27 cellular contexts compared by ENCODE assay signal in the genomic region with DNA sequence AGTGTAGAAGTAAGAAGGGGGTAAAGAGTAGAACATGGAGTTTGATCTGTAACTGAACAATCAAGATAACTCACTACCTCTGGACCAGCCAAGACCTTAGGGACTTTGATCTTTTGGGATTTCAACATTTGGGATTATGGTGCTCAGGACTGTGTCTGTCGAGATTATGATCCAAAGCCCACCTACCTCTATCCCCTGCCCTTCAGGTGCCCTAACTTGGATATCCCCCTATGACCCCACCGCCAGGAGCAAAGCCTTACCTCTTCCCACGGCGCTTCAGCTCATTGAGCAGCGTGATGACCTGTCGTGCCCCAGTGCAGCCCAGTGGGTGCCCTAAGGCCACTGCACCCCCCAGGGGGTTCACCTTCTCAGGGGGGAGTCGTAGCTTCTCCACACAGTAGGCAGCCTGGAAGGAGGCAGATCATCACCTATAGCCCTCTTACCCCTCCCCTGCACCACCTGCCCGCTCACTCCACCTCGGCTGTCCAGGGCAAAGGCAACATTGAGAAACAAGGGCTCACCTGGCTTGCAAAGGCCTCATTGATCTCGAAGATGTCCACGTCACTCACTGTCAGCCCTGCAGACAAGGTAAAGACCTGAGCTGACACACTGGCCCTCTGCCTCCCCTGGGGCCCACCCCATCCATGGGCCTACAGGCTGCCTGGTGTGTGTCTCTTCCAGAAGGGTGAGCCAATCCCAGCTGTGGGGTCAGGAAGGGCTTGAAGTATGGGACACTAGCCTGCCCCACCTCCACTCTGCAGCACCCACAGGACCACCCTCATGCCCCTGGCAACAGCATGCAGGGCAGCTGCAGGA. TPM values are rescaled to one million over a fixed set of nuclear protein-coding genes. Genes with fewer than 3 reads are reported as not detected.
DNase-seq lines count a peak whose midpoint lies in the region; ATAC-seq and TF ChIP-seq lines count a peak whose summit lies in the region.
"Had no signal": no experiment of that assay in that cellular context is flagged by ENCODE, and none has a peak within 500 bp of the region (broad histone marks: within the 10 kb centered on the region; RNA-seq: fewer than 3 reads in every experiment).

No MANE protein-coding gene starts in this region.

- H3K23ac ChIP-seq in neuronal stem cell (ENCODE audit: low read depth, low read length, poor library complexity): peak overlapping the region; percentile 63

- peaks cover 55% of the 10 kb centered on the region for H3K36me3 ChIP-seq in CD8-positive, alpha-beta T cell (ENCODE audit: insufficient read depth, low read length)
- peaks cover 80% of the 10 kb centered on the region for H3K36me3 ChIP-seq in endodermal cell (ENCODE audit: control insufficient read depth, insufficient read depth, low read length)
- H3K36me3 ChIP-seq in neuronal stem cell (replicated peaks in 1 of 2; ENCODE audit: control insufficient read depth in 2 of 2, insufficient read depth in 2 of 2, low read length in 2 of 2): peaks cover 56 to 97% of the 10 kb centered on the region in 2 donors
- H3K36me3 ChIP-seq: breast epithelium had no signal

- H3K27me3 Mint-ChIP-seq in CD8-positive, alpha-beta T cell (ENCODE audit: low read depth): no peaks in the 10 kb centered on the region
- H3K27me3 Mint-ChIP-seq in endodermal cell (ENCODE audit: insufficient read depth): no peaks in the 10 kb centered on the region
- H3K27me3 Mint-ChIP-seq: CD4-positive, alpha-beta memory T cell had no signal

- no peak overlapping the region for H3K18ac ChIP-seq in neuronal stem cell (ENCODE audit: low read length)

- H2AFZ ChIP-seq in neuronal stem cell (ENCODE audit: low read length): no peak overlapping the region
- H2AFZ ChIP-seq: parathyroid adenoma had no signal

- DNase-seq in CD8-positive, alpha-beta T cell: peak in 1 of 7 experiments; percentile 40
- DNase-seq in endodermal cell (peak; percentile 16), neuronal stem cell (ENCODE audit: low spot score) (no peak), islet precursor cell (no peak)
- DNase-seq in activated CD4-positive, alpha-beta T cell treated with anti-CD3 and anti-CD28 coated beads, Interleukin-2, amount 50 U/mL, for 48 hours: no peak
- DNase-seq: activated CD4-positive, alpha-beta T cell treated with anti-CD3 and anti-CD28 coated beads for 4 hours; activated naive CD4-positive, alpha-beta T cell treated with Interleukin-2 at 50 U/mL for 16 hours; amygdala; CD4-positive, alpha-beta memory T cell; cortex of kidney; DMS153; natural killer cell; NCI-H1048; NCI-H187; NCI-H526; RPMI8226; T-helper 2 cell; upper lobe of left lung had no signal

- POLR2A ChIA-PET in CD8-positive, alpha-beta T cell (lab: Charles Lee): interaction anchor here (0.9 to 1.1 kb wide), 2 partner anchors 12 to 13 kb away, joined by 4 to 5 read pairs; a partner anchor contains a TSS

- intact Hi-C loops in CD8-positive, alpha-beta T cell (cut with DNase I, micrococcal nuclease): loop anchor here in 1 of 2 experiments (5.0 kb wide), 1 partner anchor 212 kb away; no protein-coding TSS in a partner anchor

- no peak overlapping the region for H3K4me3 Mint-ChIP-seq in CD8-positive, alpha-beta T cell
- H3K4me3 Mint-ChIP-seq in endodermal cell: no peak overlapping the region
- H3K4me3 Mint-ChIP-seq: CD4-positive, alpha-beta memory T cell; mesothelial cell of epicardium; natural killer cell had no signal

- H2AK5ac ChIP-seq in neuronal stem cell (ENCODE audit: low read depth, low read length): no peak overlapping the region

- no peaks in the 10 kb centered on the region for H3K9me3 ChIP-seq in CD8-positive, alpha-beta T cell (ENCODE audit: low read length)
- no peaks in the 10 kb centered on the region for H3K9me3 ChIP-seq in endodermal cell (ENCODE audit: control insufficient read depth, low read length)
- peaks cover 0 to 2% of the 10 kb centered on the region in 2 donors for H3K9me3 ChIP-seq in neuronal stem cell (replicated peaks in 1 of 2; ENCODE audit: control insufficient read depth in 2 of 2, insufficient read depth in 1 of 2, low read depth in 1 of 2, low read length in 2 of 2)
- H3K9me3 ChIP-seq: breast epithelium, upper lobe of left lung had no signal

- H3K4ac ChIP-seq in neuronal stem cell (ENCODE audit: low read length): no peak overlapping the region

- CTCF ChIA-PET in CD8-positive, alpha-beta T cell (lab: Charles Lee): interaction anchor here (1.0 kb wide), 1 partner anchor 150 kb away, joined by 3 read pairs; no protein-coding TSS in a partner anchor

- peak overlapping the region; percentile 31 for H3K14ac ChIP-seq in neuronal stem cell (ENCODE audit: low read length)

- H3K9ac ChIP-seq in endodermal cell (ENCODE audit: extremely low read depth, low read length, poor library complexity, severe bottlenecking) (no peak overlapping the region), neuronal stem cell (ENCODE audit: low read depth, low read length, poor library complexity) (no peak overlapping the region)
- H3K9ac ChIP-seq: parathyroid adenoma had no signal

- no peak for ATAC-seq in CD8-positive, alpha-beta T cell
- ATAC-seq in GM19035 (IDR thresholded peaks at IDR 0.05; ENCODE audit: unreplicated experiment): no peak
- ATAC-seq in GM19452 (IDR thresholded peaks at IDR 0.05; ENCODE audit: unreplicated experiment): no peak
- ATAC-seq: natural killer cell, sciatic nerve had no signal

- H3K4me3 ChIP-seq in CD8-positive, alpha-beta T cell (ENCODE audit: low read depth, low read length): no peak overlapping the region
- no peak overlapping the region for H3K4me3 ChIP-seq in endodermal cell (ENCODE audit: low read length)
- no peak overlapping the region for H3K4me3 ChIP-seq in neuronal stem cell (ENCODE audit: low read length in 2 of 2)
- H3K4me3 ChIP-seq: breast epithelium, SK-N-MC, upper lobe of left lung had no signal

- H3K4me1 ChIP-seq in CD8-positive, alpha-beta T cell (ENCODE audit: insufficient read depth, low read length): no peaks in the 10 kb centered on the region
- H3K4me1 ChIP-seq in endodermal cell (ENCODE audit: control insufficient read depth, insufficient read depth, low read length) (no peaks in the 10 kb centered on the region), neuronal stem cell (ENCODE audit: control insufficient read depth in 2 of 2, insufficient read depth in 1 of 2, low read depth in 1 of 2, low read length in 2 of 2) (no peaks in the 10 kb centered on the region)
- H3K4me1 ChIP-seq: breast epithelium, parathyroid adenoma had no signal

- H2BK5ac ChIP-seq in neuronal stem cell (ENCODE audit: low read length): no peak overlapping the region

- H2BK15ac ChIP-seq in neuronal stem cell (ENCODE audit: low read length): no peak overlapping the region

- peak overlapping the region; percentile 33; the same call in 1 of the 2 replicates for H3K27ac ChIP-seq in C4-2B
- H3K27ac ChIP-seq in CD8-positive, alpha-beta T cell (ENCODE audit: low read depth, low read length): no peak overlapping the region
- no peak overlapping the region for H3K27ac ChIP-seq in endodermal cell (ENCODE audit: low read depth, low read length)
- H3K27ac ChIP-seq in neuronal stem cell (replicated peaks; ENCODE audit: low read length): no peak overlapping the region
- H3K27ac ChIP-seq: breast epithelium, parathyroid adenoma, SK-N-MC, upper lobe of left lung had no signal

- no peak overlapping the region for H4K8ac ChIP-seq in neuronal stem cell (ENCODE audit: low read depth, low read length)

- 94 to 95% methylated on average over 9 to 11 of the region's 11 CpGs for WGBS in endodermal cell (ENCODE audit: insufficient coverage in 1 of 2, insufficient read length in 1 of 2), 2 experiments
- no CpG with 5 or more reads among the region's 11 CpGs for WGBS in neuronal stem cell (ENCODE audit: extremely low coverage in 2 of 2, insufficient read length in 2 of 2, insufficient replicate concordance in 1 of 2), 2 donors

- no peak overlapping the region for H3K4me2 ChIP-seq in neuronal stem cell (ENCODE audit: insufficient read depth, low read length, poor library complexity, severe bottlenecking)

- no peak overlapping the region for H4K91ac ChIP-seq in neuronal stem cell (ENCODE audit: low read depth, low read length, poor library complexity)

- H3K4me1 Mint-ChIP-seq in CD8-positive, alpha-beta T cell (ENCODE audit: low read depth): peaks cover 8% of the 10 kb centered on the region
- H3K4me1 Mint-ChIP-seq in endodermal cell: no peaks in the 10 kb centered on the region
- H3K4me1 Mint-ChIP-seq: mesothelial cell of epicardium had no signal

- H3K27ac Mint-ChIP-seq in CD8-positive, alpha-beta T cell: peak overlapping the region; percentile 18
- no peak overlapping the region for H3K27ac Mint-ChIP-seq in endodermal cell
- H3K27ac Mint-ChIP-seq: mesothelial cell of epicardium had no signal

- H3K9me3 Mint-ChIP-seq in CD8-positive, alpha-beta T cell: no peaks in the 10 kb centered on the region
- no peaks in the 10 kb centered on the region for H3K9me3 Mint-ChIP-seq in endodermal cell
- H3K9me3 Mint-ChIP-seq: CD4-positive, alpha-beta memory T cell; mesothelial cell of epicardium; natural killer cell had no signal

- peaks cover under 1% of the 10 kb centered on the region for H3K79me1 ChIP-seq in neuronal stem cell (ENCODE audit: low read depth, low read length)

- no peak overlapping the region for H2BK12ac ChIP-seq in neuronal stem cell (ENCODE audit: low read length)

- TF ChIP-seq CTCF in C4-2B (conservative IDR thresholded peaks at IDR 0.05): no peak
- no peak for TF ChIP-seq CTCF in CD8-positive, alpha-beta T cell (IDR thresholded peaks at IDR 0.05)
- no peak for TF ChIP-seq CTCF in endodermal cell (conservative IDR thresholded peaks at IDR 0.05)

- peaks cover 88% of the 10 kb centered on the region for H3K36me3 Mint-ChIP-seq in CD8-positive, alpha-beta T cell
- H3K36me3 Mint-ChIP-seq in endodermal cell (ENCODE audit: low read depth): peaks cover 79% of the 10 kb centered on the region

- H2BK120ac ChIP-seq in neuronal stem cell (ENCODE audit: low read depth, low read length): no peak overlapping the region

- no peaks in the 10 kb centered on the region for H3K27me3 ChIP-seq in CD8-positive, alpha-beta T cell (ENCODE audit: insufficient read depth, low read length)
- H3K27me3 ChIP-seq in endodermal cell (ENCODE audit: control insufficient read depth, insufficient read depth, low read length, poor library complexity, severe bottlenecking): no peaks in the 10 kb centered on the region
- no peaks in the 10 kb centered on the region for H3K27me3 ChIP-seq in neuronal stem cell (ENCODE audit: control insufficient read depth in 3 of 3, insufficient read depth in 3 of 3, low read depth in 1 of 3, low read length in 3 of 3)
- H3K27me3 ChIP-seq: breast epithelium, upper lobe of left lung had no signal

RNA-seq across cellular contexts. Expression of a gene that starts 11.4 kb away (rescaled TPM):
- 10 to 100 TPM; 49.4 to 49.9 TPM for total RNA-seq in CD8-positive, alpha-beta T cell
- 10 to 100 TPM; 40.1 to 43.7 TPM for total RNA-seq in endodermal cell
- polyA plus RNA-seq in endodermal cell (2013, experiment 1 of 2): 26.1 TPM
- 20.7 TPM for polyA plus RNA-seq in endodermal cell (2013, experiment 2 of 2)
- polyA plus RNA-seq in neuronal stem cell (2013, experiment 1 of 2): 11.6 TPM
- 11.5 TPM for polyA plus RNA-seq in neuronal stem cell (2013, experiment 2 of 2)

RNA-seq across cellular contexts. Expression of a gene that starts 12.9 kb away (rescaled TPM):
- 10 to 100 TPM; 32.2 to 32.7 TPM for total RNA-seq in CD8-positive, alpha-beta T cell
- total RNA-seq in endodermal cell: 10 to 100 TPM; 16.2 to 18.8 TPM
- polyA plus RNA-seq in endodermal cell (2013, experiment 1 of 2): 21.5 TPM
- 22.1 TPM for polyA plus RNA-seq in endodermal cell (2013, experiment 2 of 2)
- polyA plus RNA-seq in neuronal stem cell (2013, experiment 1 of 2): 20.8 TPM
- polyA plus RNA-seq in neuronal stem cell (2013, experiment 2 of 2): 20.5 TPM
- total RNA-seq: G401 had no signal

RNA-seq across cellular contexts. Expression of a gene that starts 39.8 kb away (rescaled TPM):
- total RNA-seq in CD8-positive, alpha-beta T cell: 10 to 100 TPM; 45.4 to 45.6 TPM
- 10 to 100 TPM; 41.9 to 55.5 TPM for total RNA-seq in endodermal cell
- 51.1 TPM for polyA plus RNA-seq in endodermal cell (2013, experiment 1 of 2)
- 48.7 TPM for polyA plus RNA-seq in endodermal cell (2013, experiment 2 of 2)
- 34.0 TPM for polyA plus RNA-seq in neuronal stem cell (2013, experiment 1 of 2)
- 33.5 TPM for polyA plus RNA-seq in neuronal stem cell (2013, experiment 2 of 2)
